ENCODE assay signal across 8 cellular contexts in genomic region chr15:68818671-68819450, GRCh38. TPM values are rescaled to one million over a fixed set of nuclear protein-coding genes. Genes with fewer than 3 reads are reported as not detected.
A peak's percentile ranks its signal among the peaks of the same experiment; 100 is the strongest.
DNase-seq lines count a peak whose midpoint lies in the region; ATAC-seq, FAIRE-seq and TF ChIP-seq lines count a peak whose summit lies in the region.

No MANE protein-coding gene starts in this region.

- peaks cover 3% of the 10 kb centered on the region for H3K27me3 Mint-ChIP-seq in activated CD4-positive, alpha-beta memory T cell treated with anti-CD3 and anti-CD28 coated beads, Interleukin-2, amount 10 ng/mL, durations not matched to agents 7 days and 5 days
- H3K27me3 Mint-ChIP-seq in mesothelial cell of epicardium (ENCODE audit: low read depth): no peaks in the 10 kb centered on the region

- POLR2A ChIA-PET in activated CD4-positive, alpha-beta memory T cell treated with anti-CD3 and anti-CD28 coated beads, Interleukin-2, amount 10 ng/mL, durations not matched to agents 7 days and 5 days (lab: Charles Lee): interaction anchor here (0.6 to 4.3 kb wide), 13 partner anchors 11 to 1755 kb away, joined by 3 to 97 read pairs (median 4); partner anchors contain the start of gene FEM1B

- ATAC-seq in GM19395 (IDR thresholded peaks at IDR 0.05; ENCODE audit: unreplicated experiment): no peak

- H3K36me3 ChIP-seq in stomach smooth muscle (ENCODE audit: control insufficient read depth in 2 of 2, insufficient read depth in 2 of 2, low read length in 2 of 2): no peaks in the 10 kb centered on the region

- TF ChIP-seq POLR2A in GM12891 (IDR thresholded peaks at IDR 0.05; ENCODE audit: low read depth, low read length): no peak

- no peaks in the 10 kb centered on the region for H3K9me3 Mint-ChIP-seq in activated CD4-positive, alpha-beta memory T cell treated with anti-CD3 and anti-CD28 coated beads, Interleukin-2, amount 10 ng/mL, durations not matched to agents 7 days and 5 days
- no peaks in the 10 kb centered on the region for H3K9me3 Mint-ChIP-seq in mesothelial cell of epicardium

- peaks cover 46% of the 10 kb centered on the region for H3K4me1 Mint-ChIP-seq in activated CD4-positive, alpha-beta memory T cell treated with anti-CD3 and anti-CD28 coated beads, Interleukin-2, amount 10 ng/mL, durations not matched to agents 7 days and 5 days
- peaks cover 42% of the 10 kb centered on the region for H3K4me1 Mint-ChIP-seq in mesothelial cell of epicardium

- H3K27ac ChIP-seq in stomach smooth muscle (ENCODE audit: low read length): peak overlapping the region; percentile 92

- H3K27ac Mint-ChIP-seq in activated CD4-positive, alpha-beta memory T cell treated with anti-CD3 and anti-CD28 coated beads, Interleukin-2, amount 10 ng/mL, durations not matched to agents 7 days and 5 days: peak overlapping the region; percentile 92
- peak overlapping the region; percentile 95 for H3K27ac Mint-ChIP-seq in mesothelial cell of epicardium

- H3K36me3 Mint-ChIP-seq in activated CD4-positive, alpha-beta memory T cell treated with anti-CD3 and anti-CD28 coated beads, Interleukin-2, amount 10 ng/mL, durations not matched to agents 7 days and 5 days (ENCODE audit: low read depth): peaks cover 31% of the 10 kb centered on the region
- no peaks in the 10 kb centered on the region for H3K36me3 Mint-ChIP-seq in mesothelial cell of epicardium

- peak; percentile 55 for FAIRE-seq in GM12891 (lab: Jason Lieb, UNC)

- peak overlapping the region; percentile 87 to 92 for H3K9ac ChIP-seq in stomach smooth muscle (ENCODE audit: low read length in 2 of 2)

- no peaks in the 10 kb centered on the region for H3K27me3 ChIP-seq in stomach smooth muscle (ENCODE audit: control insufficient read depth in 1 of 2, insufficient read depth in 2 of 2, low read length in 2 of 2)

- H3K4me1 ChIP-seq in stomach smooth muscle (ENCODE audit: control insufficient read depth, insufficient read depth, low read length): peaks cover 21% of the 10 kb centered on the region

- CTCF ChIA-PET in activated CD4-positive, alpha-beta memory T cell treated with anti-CD3 and anti-CD28 coated beads, Interleukin-2, amount 10 ng/mL, durations not matched to agents 7 days and 5 days (lab: Charles Lee): interaction anchor here (1.1 kb wide), 1 partner anchor 10 kb away, joined by 4 read pairs; no protein-coding TSS in a partner anchor

- H3K4me3 ChIP-seq in epithelial cell of esophagus (ENCODE audit: low read length): peak overlapping the region; percentile 88
- peak overlapping the region; percentile 92 to 94 for H3K4me3 ChIP-seq in stomach smooth muscle (ENCODE audit: low read length in 2 of 2)

- no peak for TF ChIP-seq CTCF in epithelial cell of esophagus (IDR thresholded peaks at IDR 0.05; ENCODE audit: insufficient read depth, low read depth, low read length, missing control alignments)
- no peak for TF ChIP-seq CTCF in mesothelial cell of epicardium (IDR thresholded peaks at IDR 0.05; ENCODE audit: unreplicated experiment)

- DNase-seq in GM12891 (ENCODE audit: insufficient read length, low spot score): no peak
- peak; percentile 50 for DNase-seq in NCI-H146 (lab: John Stamatoyannopoulos, UW)
- DNase-seq in activated CD4-positive, alpha-beta memory T cell treated with anti-CD3 and anti-CD28 coated beads, Interleukin-2, amount 10 ng/mL, durations not matched to agents 7 days and 5 days: peak; percentile 33
- peak; percentile 36 for DNase-seq in epithelial cell of esophagus (ENCODE audit: low read depth)
- peak; percentile 42 to 59 for DNase-seq in mesothelial cell of epicardium (ENCODE audit: low spot score in 2 of 2, unreplicated experiment in 2 of 2)
- no peak for DNase-seq in COLO829 (ENCODE audit: low spot score)

- H3K9me3 ChIP-seq in stomach smooth muscle (ENCODE audit: control insufficient read depth in 2 of 2, low read length in 2 of 2): no peaks in the 10 kb centered on the region

- peak overlapping the region; percentile 89 for H3K4me3 Mint-ChIP-seq in activated CD4-positive, alpha-beta memory T cell treated with anti-CD3 and anti-CD28 coated beads, Interleukin-2, amount 10 ng/mL, durations not matched to agents 7 days and 5 days
- H3K4me3 Mint-ChIP-seq in mesothelial cell of epicardium: peak overlapping the region; percentile 86

TF ChIP-seq in GM12891, 5 proteins besides CTCF, POLR2A, EP300 and RAD21:
- 0 out of 2 replicates have a peak, but pooled peaks have one; percentile 54 for TF ChIP-seq POU2F2 (IDR thresholded peaks at IDR 0.05; ENCODE audit: low read depth, low read length)
- TF ChIP-seq SPI1 (IDR thresholded peaks at IDR 0.05; ENCODE audit: low read depth, low read length): peak; percentile 89
- no peak for TF ChIP-seq PAX5 (IDR thresholded peaks at IDR 0.05; ENCODE audit: insufficient read depth, low read length, severe bottlenecking)
- peak; percentile 39; the same call in 1 of the 2 replicates for TF ChIP-seq TAF1 (IDR thresholded peaks at IDR 0.05; ENCODE audit: low read depth, low read length)
- no peak; the same call in 1 of the 2 replicates for TF ChIP-seq POLR2AphosphoS5 (IDR thresholded peaks at IDR 0.05; ENCODE audit: low read depth, low read length)

RNA-seq across cellular contexts. Expression of gene ANP32A, which starts 1.8 kb away (rescaled TPM):
- 229 TPM for polyA plus RNA-seq in GM12891 (2012; ENCODE audit: low read depth, missing spikeins)
- total RNA-seq in activated CD4-positive, alpha-beta memory T cell treated with anti-CD3 and anti-CD28 coated beads, Interleukin-2, amount 10 ng/mL, durations not matched to agents 7 days and 5 days: 100 to 1,000 TPM; 190 to 194 TPM
- 179 to 188 TPM (median 183 TPM) in 3 replicates for total RNA-seq in mesothelial cell of epicardium

Comparison
In these comparisons a context has a peak if more than half of its experiments do, and no peak if none do; other contexts are left out.
1. DNase-seq: peak in NCI-H146 (single experiment), activated CD4-positive, alpha-beta memory T cell treated with anti-CD3 and anti-CD28 coated beads, Interleukin-2, amount 10 ng/mL, durations not matched to agents 7 days and 5 days (single experiment), epithelial cell of esophagus (single experiment) and mesothelial cell of epicardium (2 of 2); none in GM12891 (single experiment) and COLO829 (single experiment).